ENCODE assay signal across 17 cellular contexts in the genomic region with DNA sequence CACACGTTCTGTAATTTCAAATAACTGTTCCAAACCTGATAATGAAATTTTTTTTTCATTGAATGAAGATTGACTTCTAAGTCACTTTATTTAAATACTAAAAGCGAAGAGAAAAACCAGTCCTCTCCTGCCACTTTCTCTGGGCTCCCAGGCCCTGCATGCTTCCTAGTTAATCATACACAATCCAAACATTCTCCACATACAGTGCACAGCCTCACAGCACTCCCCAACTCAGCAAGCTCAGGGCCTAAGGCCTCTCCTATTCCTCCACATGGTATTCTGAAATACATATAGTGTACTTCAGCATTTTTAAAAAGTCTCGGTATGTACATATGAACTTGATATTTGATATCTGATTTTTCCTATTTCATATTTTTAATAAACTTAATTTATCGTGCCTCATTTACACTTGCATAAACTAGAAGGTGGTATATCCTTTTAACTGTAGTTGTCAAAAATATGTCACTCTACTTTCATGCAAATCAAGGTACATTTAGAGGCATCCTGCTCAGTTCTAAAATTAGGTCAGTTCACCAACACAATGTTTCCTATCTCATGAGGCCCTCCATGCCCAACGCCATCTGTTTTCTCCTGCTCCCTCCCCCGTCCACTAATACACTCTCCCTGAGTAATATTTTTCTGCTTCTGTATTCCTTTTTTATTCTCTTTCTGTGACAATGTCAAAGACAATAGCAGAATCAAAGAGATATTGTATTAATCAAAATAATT.
DNase-seq lines count a peak whose midpoint lies in the region; ATAC-seq and TF ChIP-seq lines count a peak whose summit lies in the region.
"Had no signal": no experiment of that assay in that cellular context is flagged by ENCODE, and none has a peak within 500 bp of the region (broad histone marks: within the 10 kb centered on the region; RNA-seq: fewer than 3 reads in every experiment).

No MANE protein-coding gene starts in this region.

- no peaks in the 10 kb centered on the region for H3K79me2 ChIP-seq in MM.1S (ENCODE audit: low read length)
- H3K79me2 ChIP-seq in trophoblast cell (ENCODE audit: control insufficient read depth, insufficient read depth, low read length, poor library complexity), result no peaks in the 10 kb centered on the region

- H2BK12ac ChIP-seq in trophoblast cell (ENCODE audit: low read length), result no peak overlapping the region

- whole genome bisulfite sequencing in trophoblast cell (ENCODE audit: extremely low coverage, insufficient coverage, insufficient read length), result no CpG with 5 or more reads among the region's 6 CpGs

- no peak overlapping the region for H2AK5ac ChIP-seq in trophoblast cell (ENCODE audit: low read length)

- no peak overlapping the region for H3K23ac ChIP-seq in trophoblast cell (ENCODE audit: low read length)

- H4K8ac ChIP-seq in trophoblast cell (ENCODE audit: low read depth, low read length), result no peak overlapping the region

- DNase-seq in activated naive CD8-positive, alpha-beta T cell treated with anti-CD3 and anti-CD28 coated beads, Interleukin-2, amount 50 U/mL, for 24 hours, result no peak
- DNase-seq in activated naive CD8-positive, alpha-beta T cell treated with anti-CD3 and anti-CD28 coated beads for 36 hours, result no peak
- peak; percentile 18 for DNase-seq in MM.1S
- DNase-seq in cerebellum (ENCODE audit: low spot score), result peak; percentile 77
- peak; percentile 37 to 72 for DNase-seq in trophoblast cell
- DNase-seq in OCI-M2 (lab: John Stamatoyannopoulos, UW; ENCODE audit: unreplicated experiment), result no peak
- no peak for DNase-seq in T-helper 17 cell
- DNase-seq: activated CD4-positive, alpha-beta T cell treated with anti-CD3 and anti-CD28 coated beads for 48 hours; activated T-cell treated with anti-CD3 and anti-CD28 coated beads, Interleukin-2, amount 50 U/mL, for 1 hour; GM23248; head of caudate nucleus; MG63; naive B cell; NCI-H2107 had no signal

- no peak overlapping the region for H2BK120ac ChIP-seq in trophoblast cell (ENCODE audit: insufficient read depth, low read length, poor library complexity)

- H3K14ac ChIP-seq in trophoblast cell (ENCODE audit: low read length), result no peak overlapping the region

- H3K9me3 ChIP-seq in MM.1S (replicated peaks; ENCODE audit: insufficient read depth, low read length) (no peaks in the 10 kb centered on the region), trophoblast cell (ENCODE audit: insufficient read depth, low read depth, low read length) (no peaks in the 10 kb centered on the region), T-helper 17 cell (ENCODE audit: control insufficient read depth, low read length, poor library complexity, severe bottlenecking) (no peaks in the 10 kb centered on the region)
- H3K9me3 ChIP-seq: MG63, prostate gland had no signal

- no peak overlapping the region for H2BK5ac ChIP-seq in trophoblast cell (ENCODE audit: low read depth, low read length, poor library complexity)

- H3K27me3 ChIP-seq in MM.1S (replicated peaks; ENCODE audit: insufficient read depth, low read length) (no peaks in the 10 kb centered on the region), trophoblast cell (ENCODE audit: insufficient read depth, low read length) (no peaks in the 10 kb centered on the region)
- H3K27me3 ChIP-seq: MG63 had no signal

- H3K4me3 Mint-ChIP-seq in activated naive CD8-positive, alpha-beta T cell treated with anti-CD3 and anti-CD28 coated beads, Interleukin-2, amount 50 U/mL, for 24 hours, result no peak overlapping the region
- H3K4me3 Mint-ChIP-seq in activated naive CD8-positive, alpha-beta T cell treated with anti-CD3 and anti-CD28 coated beads for 36 hours, result no peak overlapping the region
- H3K4me3 Mint-ChIP-seq in T-helper 17 cell, result no peak overlapping the region
- H3K4me3 Mint-ChIP-seq: naive B cell had no signal

- H3K79me1 ChIP-seq in trophoblast cell (ENCODE audit: low read length), result no peaks in the 10 kb centered on the region

- H3K18ac ChIP-seq in trophoblast cell (ENCODE audit: low read length), result no peak overlapping the region

- ATAC-seq in activated naive CD8-positive, alpha-beta T cell treated with anti-CD3 and anti-CD28 coated beads, Interleukin-2, amount 50 U/mL, for 24 hours, result no peak
- ATAC-seq in T-helper 17 cell (no peak), HG03025 (IDR thresholded peaks at IDR 0.05; ENCODE audit: low FRiP score, unreplicated experiment) (no peak)

- no peaks in the 10 kb centered on the region for H4K20me1 ChIP-seq in MM.1S (ENCODE audit: insufficient read depth, low read length)

- TF ChIP-seq CTCF in MM.1S (IDR thresholded peaks at IDR 0.05; ENCODE audit: low read length), result no peak

- peaks cover 2% of the 10 kb centered on the region for H3K27me3 Mint-ChIP-seq in activated naive CD8-positive, alpha-beta T cell treated with anti-CD3 and anti-CD28 coated beads, Interleukin-2, amount 50 U/mL, for 24 hours
- peaks cover 3% of the 10 kb centered on the region for H3K27me3 Mint-ChIP-seq in activated naive CD8-positive, alpha-beta T cell treated with anti-CD3 and anti-CD28 coated beads for 36 hours
- no peaks in the 10 kb centered on the region for H3K27me3 Mint-ChIP-seq in T-helper 17 cell
- H3K27me3 Mint-ChIP-seq: naive B cell had no signal

- H3K27ac ChIP-seq in MM.1S (ENCODE audit: low read length), result no peak overlapping the region
- no peak overlapping the region for H3K27ac ChIP-seq in trophoblast cell (ENCODE audit: low read depth, low read length)
- H3K27ac ChIP-seq: coronary artery, GM23248, prostate gland had no signal

- no peak overlapping the region for H4K91ac ChIP-seq in trophoblast cell (ENCODE audit: low read depth, low read length)

- H3K9ac ChIP-seq in MM.1S (ENCODE audit: low read length) (no peak overlapping the region), trophoblast cell (ENCODE audit: low read length) (no peak overlapping the region)
- H3K9ac ChIP-seq: GM23248 had no signal

- H3K9me3 Mint-ChIP-seq in activated naive CD8-positive, alpha-beta T cell treated with anti-CD3 and anti-CD28 coated beads, Interleukin-2, amount 50 U/mL, for 24 hours, result no peaks in the 10 kb centered on the region
- no peaks in the 10 kb centered on the region for H3K9me3 Mint-ChIP-seq in activated naive CD8-positive, alpha-beta T cell treated with anti-CD3 and anti-CD28 coated beads for 36 hours

- no peaks in the 10 kb centered on the region for H3F3A ChIP-seq in MM.1S (ENCODE audit: insufficient read depth, low read length)

- H3K9me2 ChIP-seq in MM.1S (replicated peaks; ENCODE audit: insufficient read depth, low read length), result no peaks in the 10 kb centered on the region

- no peak overlapping the region for H4K12ac ChIP-seq in trophoblast cell (ENCODE audit: low read depth, low read length)

- peak overlapping the region; percentile 33 for H3K27ac Mint-ChIP-seq in activated naive CD8-positive, alpha-beta T cell treated with anti-CD3 and anti-CD28 coated beads, Interleukin-2, amount 50 U/mL, for 24 hours
- no peak overlapping the region for H3K27ac Mint-ChIP-seq in activated naive CD8-positive, alpha-beta T cell treated with anti-CD3 and anti-CD28 coated beads for 36 hours
- no peak overlapping the region for H3K27ac Mint-ChIP-seq in T-helper 17 cell

- H3K36me3 ChIP-seq in MM.1S (replicated peaks; ENCODE audit: insufficient read depth, low read length) (no peaks in the 10 kb centered on the region), trophoblast cell (ENCODE audit: control insufficient read depth in 1 of 2, insufficient read depth in 2 of 2, low read length in 2 of 2) (no peaks in the 10 kb centered on the region)
- H3K36me3 ChIP-seq: MG63, prostate gland had no signal

- no peaks in the 10 kb centered on the region for H3K36me3 Mint-ChIP-seq in activated naive CD8-positive, alpha-beta T cell treated with anti-CD3 and anti-CD28 coated beads, Interleukin-2, amount 50 U/mL, for 24 hours (ENCODE audit: low read depth)
- H3K36me3 Mint-ChIP-seq in activated naive CD8-positive, alpha-beta T cell treated with anti-CD3 and anti-CD28 coated beads for 36 hours, result no peaks in the 10 kb centered on the region
- H3K36me3 Mint-ChIP-seq in T-helper 17 cell (ENCODE audit: low read depth), result no peaks in the 10 kb centered on the region
- H3K36me3 Mint-ChIP-seq: naive B cell had no signal

- H3K4me3 ChIP-seq in MM.1S (ENCODE audit: low read length), result no peak overlapping the region
- no peak overlapping the region for H3K4me3 ChIP-seq in trophoblast cell (ENCODE audit: low read depth, low read length)
- H3K4me3 ChIP-seq: coronary artery, GM23248, MG63, prostate gland had no signal

- H2AFZ ChIP-seq in MM.1S (ENCODE audit: low read length) (0 out of 2 replicates have a peak overlapping the region, but pooled peaks have one; percentile 6), trophoblast cell (ENCODE audit: insufficient read depth, low read length, poor library complexity) (no peak overlapping the region)
- H2AFZ ChIP-seq: GM23248 had no signal

- H3K4me1 ChIP-seq in MM.1S (ENCODE audit: low read length), result peaks cover 12% of the 10 kb centered on the region
- peaks cover 0 to 4% of the 10 kb centered on the region in 2 experiments for H3K4me1 ChIP-seq in trophoblast cell (ENCODE audit: control insufficient read depth in 1 of 2, insufficient read depth in 2 of 2, low read length in 2 of 2)
- H3K4me1 ChIP-seq: prostate gland had no signal

- peaks cover 34% of the 10 kb centered on the region for H3K4me1 Mint-ChIP-seq in activated naive CD8-positive, alpha-beta T cell treated with anti-CD3 and anti-CD28 coated beads, Interleukin-2, amount 50 U/mL, for 24 hours
- peaks cover 6% of the 10 kb centered on the region for H3K4me1 Mint-ChIP-seq in activated naive CD8-positive, alpha-beta T cell treated with anti-CD3 and anti-CD28 coated beads for 36 hours
- H3K4me1 Mint-ChIP-seq in T-helper 17 cell, result peaks cover 2% of the 10 kb centered on the region

- H3K4me2 ChIP-seq in MM.1S (ENCODE audit: low read depth, low read length), result peak overlapping the region; percentile 8; the same call in 1 of the 2 replicates
- no peak overlapping the region for H3K4me2 ChIP-seq in trophoblast cell (ENCODE audit: low read length)

- H3K4ac ChIP-seq in trophoblast cell (ENCODE audit: low read depth, low read length), result no peak overlapping the region

Comparison
In these comparisons a context has a peak if more than half of its experiments do, and no peak if none do; other contexts are left out.
1. DNase-seq: peak in MM.1S (single experiment), cerebellum (single experiment) and trophoblast cell (2 of 2); none in activated naive CD8-positive, alpha-beta T cell treated with anti-CD3 and anti-CD28 coated beads, Interleukin-2, amount 50 U/mL, for 24 hours (single experiment), activated naive CD8-positive, alpha-beta T cell treated with anti-CD3 and anti-CD28 coated beads for 36 hours (single experiment), OCI-M2 (single experiment) and T-helper 17 cell (0 of 3).